8 cellular contexts compared by ENCODE assay signal in genomic region chr4:138938371-138938699, GRCh38.
DNase-seq lines count a peak whose midpoint lies in the region; ATAC-seq and TF ChIP-seq lines count a peak whose summit lies in the region.

No MANE protein-coding gene starts in this region.

- H3K27ac ChIP-seq in brain microvascular endothelial cell, result no peak overlapping the region

- TF ChIP-seq CTCF in brain microvascular endothelial cell (IDR thresholded peaks at IDR 0.05; ENCODE audit: low read depth, low read length, missing control alignments), result peak; percentile 41

- peak; percentile 57 for ATAC-seq in left colon

- intact Hi-C loops in left colon (cut with DNase I, micrococcal nuclease), result no loop called here

- in situ Hi-C loops in brain microvascular endothelial cell (cut with HindIII; ENCODE audit: low pct_ligation_motif_present, low sequenced_read_pairs), result no loop called here

- no peak overlapping the region for H3K4me3 ChIP-seq in brain microvascular endothelial cell (ENCODE audit: low read depth, low read length)

- DNase-seq in GM03348 (ENCODE audit: low spot score), result peak; percentile 62
- peak; percentile 38 for DNase-seq in HCEC 1CT
- peak; percentile 2 for DNase-seq in NCI-H2196 treated with DMSO at 0.1 percent for 48 hours (lab: John Stamatoyannopoulos, UW; ENCODE audit: unreplicated experiment)
- no peak for DNase-seq in brain microvascular endothelial cell
- DNase-seq in left colon, result no peak
- no peak for DNase-seq in activated T-cell treated with anti-CD3 and anti-CD28 coated beads, Interleukin-2, amount 50 U/mL, for 1 hour
- no peak for DNase-seq in GOT3 (lab: John Stamatoyannopoulos, UW)
- no peak for DNase-seq in retina

- H3K27me3 ChIP-seq in brain microvascular endothelial cell (replicated peaks), result no peaks in the 10 kb centered on the region

- H3K36me3 ChIP-seq in brain microvascular endothelial cell (replicated peaks), result no peaks in the 10 kb centered on the region

Comparison
In these comparisons a context has a peak if more than half of its experiments do, and no peak if none do; other contexts are left out.
1. DNase-seq: peak in GM03348 (single experiment), HCEC 1CT (single experiment) and NCI-H2196 treated with DMSO at 0.1 percent for 48 hours (single experiment); none in brain microvascular endothelial cell (single experiment), left colon (0 of 2), activated T-cell treated with anti-CD3 and anti-CD28 coated beads, Interleukin-2, amount 50 U/mL, for 1 hour (single experiment), GOT3 (single experiment) and retina (single experiment).